7 cellular contexts compared by ENCODE assay signal in the genomic region with DNA sequence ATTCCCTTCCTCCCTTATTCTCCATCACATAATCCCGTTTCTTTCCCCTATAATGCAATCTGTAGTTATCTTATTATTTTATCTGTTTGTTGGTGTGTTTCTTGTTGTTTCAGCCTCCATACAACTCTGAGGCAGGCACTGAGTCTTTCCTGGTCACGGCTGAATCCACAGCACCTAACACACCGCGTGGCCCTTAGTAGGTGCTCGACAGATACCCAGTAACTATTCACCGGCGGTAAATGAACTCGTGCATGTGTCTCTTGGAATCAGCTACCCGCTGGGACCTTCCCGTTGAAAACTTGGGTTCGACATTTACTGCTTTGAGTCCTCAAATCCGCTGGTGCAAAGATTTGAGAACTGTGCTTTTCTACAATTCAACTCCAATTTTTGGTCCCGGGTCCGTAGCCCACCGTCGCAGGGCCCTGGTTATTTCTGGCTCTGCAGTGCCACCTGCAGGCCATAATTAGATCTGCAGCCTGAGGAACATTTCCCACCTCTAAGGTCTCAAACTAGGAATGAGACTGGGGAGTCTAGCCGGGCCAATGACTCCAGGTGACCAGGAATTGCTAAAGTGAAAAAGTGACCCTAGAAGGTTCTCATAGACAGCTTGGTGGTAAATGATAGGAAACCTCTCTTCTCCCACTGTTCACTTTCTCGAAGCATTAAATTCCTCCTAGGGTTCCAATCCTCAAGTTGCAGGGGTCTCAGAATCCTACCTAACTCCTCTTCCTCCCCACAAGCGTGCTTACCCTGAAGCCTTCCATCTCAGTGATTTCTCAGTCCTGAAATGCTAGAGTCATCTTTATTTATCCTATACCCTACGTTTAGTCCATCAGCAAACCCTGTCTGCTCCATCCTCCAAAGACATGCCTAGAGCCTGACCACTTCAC. TPM values are rescaled to one million over a fixed set of nuclear protein-coding genes. Genes with fewer than 3 reads are reported as not detected.
DNase-seq lines count a peak whose midpoint lies in the region; ATAC-seq and TF ChIP-seq lines count a peak whose summit lies in the region.

No MANE protein-coding gene starts in this region.

- ATAC-seq in IMR-90 (ENCODE audit: low read depth) (peak; percentile 89), T-cell (replicated peaks in 1 of 4) (peak; percentile 32 to 54 (median 45)), HG03469 (IDR thresholded peaks at IDR 0.05; ENCODE audit: unreplicated experiment) (no peak)

- H3K36me3 ChIP-seq in IMR-90 (ENCODE audit: control insufficient read depth, insufficient read depth, low read length) = no peaks in the 10 kb centered on the region
- H3K36me3 ChIP-seq in duodenal mucosa (ENCODE audit: control insufficient read depth in 1 of 2, insufficient read depth in 2 of 2, low read length in 2 of 2) = no peaks in the 10 kb centered on the region

- H3K36me3 Mint-ChIP-seq in T-cell (no peaks in the 10 kb centered on the region), type B pancreatic cell (peaks cover 3% of the 10 kb centered on the region)

- H3K4me3 Mint-ChIP-seq in T-cell = no peak overlapping the region
- peak overlapping the region; percentile 58 for H3K4me3 Mint-ChIP-seq in type B pancreatic cell

- intact Hi-C loops in IMR-90 (cut with micrococcal nuclease) = loop anchor here (1.0 to 2.0 kb wide), 5 partner anchors 105 to 552 kb away; no protein-coding TSS in a partner anchor

- no peak overlapping the region for H3K4ac ChIP-seq in IMR-90 (ENCODE audit: low read depth, low read length)

- CTCF ChIA-PET in IMR-90 (lab: Yijun Ruan, JAX) = interaction anchor here (0.6 to 1.0 kb wide), 3 partner anchors 11 to 165 kb away, joined by 3 to 4 read pairs (median 4); no protein-coding TSS in a partner anchor
- CTCF ChIA-PET in T-cell (lab: Charles Lee) = interaction anchor here (0.5 to 1.4 kb wide), 6 partner anchors 64 to 627 kb away, joined by 3 to 4 read pairs (median 4); no protein-coding TSS in a partner anchor

- H3K18ac ChIP-seq in IMR-90 (ENCODE audit: low read depth, low read length) = no peak overlapping the region

- H3K27me3 Mint-ChIP-seq in T-cell (peaks cover 0 to 4% of the 10 kb centered on the region in 2 donors), type B pancreatic cell (no peaks in the 10 kb centered on the region)

- H4K20me1 ChIP-seq in IMR-90 (ENCODE audit: insufficient read depth, low read length) = no peaks in the 10 kb centered on the region

- H3K27ac ChIP-seq in IMR-90 (ENCODE audit: insufficient read depth, low read length) (no peak overlapping the region), duodenal mucosa (ENCODE audit: low read depth, low read length) (no peak overlapping the region)

- H3K4me1 ChIP-seq in IMR-90 (ENCODE audit: control insufficient read depth, insufficient read depth, low read length) (0 out of 2 replicates have a peak, but pooled peaks cover 2% of the 10 kb centered on the region), duodenal mucosa (ENCODE audit: control insufficient read depth in 1 of 2, insufficient read depth in 2 of 2, low read length in 2 of 2) (no peaks in the 10 kb centered on the region)

- H3K27me3 ChIP-seq in IMR-90 (ENCODE audit: control insufficient read depth, insufficient read depth, low read length) = peaks cover 21% of the 10 kb centered on the region
- no peaks in the 10 kb centered on the region for H3K27me3 ChIP-seq in duodenal mucosa (ENCODE audit: control insufficient read depth in 1 of 2, insufficient read depth in 2 of 2, low read length in 2 of 2)

- H3K23ac ChIP-seq in IMR-90 (ENCODE audit: low read depth, low read length) = 0 out of 2 replicates have a peak overlapping the region, but pooled peaks have one; percentile 29

- H2AK9ac ChIP-seq in IMR-90 (replicated peaks; ENCODE audit: low read depth, low read length, poor library complexity) = no peak overlapping the region

- no TSS peak for BruUV-seq in IMR-90 (replicated peaks; lab: Mats Ljungman, UMichigan)

- no peak overlapping the region for H2BK15ac ChIP-seq in IMR-90 (ENCODE audit: low read depth, low read length)

- H3K9me3 Mint-ChIP-seq in T-cell (peaks cover 4 to 10% (median 8%) of the 10 kb centered on the region in 3 donors), type B pancreatic cell (peaks cover 3% of the 10 kb centered on the region)

- H3K9ac ChIP-seq in IMR-90 (ENCODE audit: low read depth, low read length) (no peak overlapping the region), duodenal mucosa (ENCODE audit: low read depth in 1 of 2, low read length in 2 of 2) (no peak overlapping the region)

- H3K9me1 ChIP-seq in IMR-90 (ENCODE audit: insufficient read depth, low read length) = no peaks in the 10 kb centered on the region

- no peak overlapping the region for H3K27ac Mint-ChIP-seq in T-cell
- no peak overlapping the region for H3K27ac Mint-ChIP-seq in type B pancreatic cell

- dilution Hi-C loops in IMR-90 (cut with HindIII; ENCODE audit: low sequenced_read_pairs, unreplicated experiment) = no loop called here

- WGBS in IMR-90 (ENCODE audit: extremely low coverage in 2 of 2, insufficient read length in 1 of 2), 2 experiments = 29 to 100% methylated on average over 1 to 12 of the region's 20 CpGs

- no peak overlapping the region for H2BK120ac ChIP-seq in IMR-90 (ENCODE audit: low read depth, low read length)

- peaks cover 4 to 10% (median 6%) of the 10 kb centered on the region in 3 donors for H3K4me1 Mint-ChIP-seq in T-cell
- peaks cover 8% of the 10 kb centered on the region for H3K4me1 Mint-ChIP-seq in type B pancreatic cell (ENCODE audit: unreplicated experiment)

- DNase-seq in EL (peak; percentile 32), IMR-90 (peak; percentile 16), T-cell (peak in 23 of 34 experiments; percentile 2 to 42 (median 21)), midbrain (lab: John Stamatoyannopoulos, UW) (peak; percentile 18), type B pancreatic cell (ENCODE audit: extremely low spot score, unreplicated experiment) (no peak)

- peak; percentile 77 for TF ChIP-seq RAD21 in IMR-90 (IDR thresholded peaks at IDR 0.05; ENCODE audit: low read length)

- peaks cover 14% of the 10 kb centered on the region for H3K9me3 ChIP-seq in IMR-90 (ENCODE audit: control insufficient read depth, insufficient read depth, low read length)
- H3K9me3 ChIP-seq in duodenal mucosa (ENCODE audit: control insufficient read depth in 1 of 2, low read length in 2 of 2) = peaks cover 2 to 13% of the 10 kb centered on the region in 2 donors

- no peak overlapping the region for H2AK5ac ChIP-seq in IMR-90 (ENCODE audit: low read depth, low read length)

- TF ChIP-seq CTCF in IMR-90 (conservative IDR thresholded peaks at IDR 0.05; ENCODE audit: low read depth, low read length) = peak; percentile 83
- TF ChIP-seq CTCF in type B pancreatic cell (conservative IDR thresholded peaks at IDR 0.05) = peak; percentile 97

- no peak overlapping the region for H4K5ac ChIP-seq in IMR-90 (ENCODE audit: low read depth, low read length)

- peak overlapping the region; percentile 76 for H2AFZ ChIP-seq in IMR-90 (replicated peaks; ENCODE audit: low read length, poor library complexity)

- no peak overlapping the region; the same call in 1 of the 2 replicates for H2BK20ac ChIP-seq in IMR-90 (ENCODE audit: low read depth, low read length)

- H3K56ac ChIP-seq in IMR-90 (ENCODE audit: extremely low read depth, insufficient read depth, low read length) = no peak overlapping the region

- peak overlapping the region; percentile 85 for H3K4me2 ChIP-seq in IMR-90 (ENCODE audit: low read depth, low read length)

- H3K4me3 ChIP-seq in IMR-90 (ENCODE audit: insufficient read depth, low read depth, low read length) = no peak overlapping the region; the same call in 1 of the 2 replicates
- H3K4me3 ChIP-seq in duodenal mucosa (ENCODE audit: low read depth in 1 of 2, low read length in 2 of 2) = peak overlapping the region; percentile 47 to 53

- H3K79me1 ChIP-seq in IMR-90 (ENCODE audit: low read depth in 1 of 2, low read length in 2 of 2) = no peaks in the 10 kb centered on the region

- no peak for TF ChIP-seq POLR2A in IMR-90 (IDR thresholded peaks at IDR 0.05; ENCODE audit: low read depth, low read length)

- H3K14ac ChIP-seq in IMR-90 (replicated peaks; ENCODE audit: low read depth, low read length) = no peak overlapping the region

- no peak overlapping the region for H2BK5ac ChIP-seq in IMR-90 (ENCODE audit: low read depth, low read length, poor library complexity, severe bottlenecking)

- in situ Hi-C loops in IMR-90 (cut with MboI; ENCODE audit: low sequenced_read_pairs) = loop anchor here (5.0 to 10.0 kb wide), 2 partner anchors 102 to 280 kb away; no protein-coding TSS in a partner anchor

- H4K91ac ChIP-seq in IMR-90 (ENCODE audit: insufficient read depth, low read depth, low read length) = no peak overlapping the region

- no peak overlapping the region for H4K8ac ChIP-seq in IMR-90 (ENCODE audit: low read depth in 2 of 2, low read length in 2 of 2)

- POLR2A ChIA-PET in IMR-90 (lab: Charles Lee; ENCODE audit: unreplicated experiment) (no interaction called here), T-cell (lab: Charles Lee) (no interaction called here)

TF ChIP-seq in IMR-90, 13 proteins besides CTCF, POLR2A, EP300 and RAD21:
- TF ChIP-seq NFE2L2 (IDR thresholded peaks at IDR 0.05; ENCODE audit: low read depth, low read length) (no peak), RCOR1 (IDR thresholded peaks at IDR 0.05; ENCODE audit: insufficient replicate concordance, low read length) (no peak), MAFK (IDR thresholded peaks at IDR 0.05; ENCODE audit: low read depth, low read length) (no peak), SMC3 (IDR thresholded peaks at IDR 0.05; ENCODE audit: low read depth, low read length) (peak; percentile 87)
- TF ChIP-seq, protein P1, sequence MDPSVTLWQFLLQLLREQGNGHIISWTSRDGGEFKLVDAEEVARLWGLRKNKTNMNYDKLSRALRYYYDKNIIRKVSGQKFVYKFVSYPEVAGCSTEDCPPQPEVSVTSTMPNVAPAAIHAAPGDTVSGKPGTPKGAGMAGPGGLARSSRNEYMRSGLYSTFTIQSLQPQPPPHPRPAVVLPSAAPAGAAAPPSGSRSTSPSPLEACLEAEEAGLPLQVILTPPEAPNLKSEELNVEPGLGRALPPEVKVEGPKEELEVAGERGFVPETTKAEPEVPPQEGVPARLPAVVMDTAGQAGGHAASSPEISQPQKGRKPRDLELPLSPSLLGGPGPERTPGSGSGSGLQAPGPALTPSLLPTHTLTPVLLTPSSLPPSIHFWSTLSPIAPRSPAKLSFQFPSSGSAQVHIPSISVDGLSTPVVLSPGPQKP (IDR thresholded peaks at IDR 0.05; ENCODE audit: borderline replicate concordance, low read depth, low read length) = no peak

RNA-seq across cellular contexts. Expression of a gene that starts 40.0 kb away (rescaled TPM):
- total RNA-seq in IMR-90 (2012; rRNA removed) (not detected in 2 replicates), T-cell (not detected), type B pancreatic cell (ENCODE audit: low replicate concordance) (0.74 and 5.3 TPM in 2 replicates)
- polyA plus RNA-seq in IMR-90 (2012; rRNA removed) = not detected in 2 replicates
- 0.02 and 0.03 TPM in 2 replicates for polyA plus RNA-seq in IMR-90 (2012; cell fraction: cytosol; rRNA removed)
- polyA plus RNA-seq in IMR-90 (2012; cell fraction: nucleus; rRNA removed; ENCODE audit: low replicate concordance) = not detected in 2 replicates

RNA-seq across cellular contexts. Expression of a gene that starts 41.0 kb away (rescaled TPM):
- total RNA-seq in IMR-90 (2012; rRNA removed) = 7.2 and 7.3 TPM in 2 replicates
- 4.8 and 5.0 TPM in 2 replicates for polyA plus RNA-seq in IMR-90 (2012; rRNA removed)
- 2.0 and 2.5 TPM in 2 replicates for polyA plus RNA-seq in IMR-90 (2012; cell fraction: cytosol; rRNA removed)
- 1.6 and 6.5 TPM in 2 replicates for polyA plus RNA-seq in IMR-90 (2012; cell fraction: nucleus; rRNA removed; ENCODE audit: low replicate concordance)
- 10 to 100 TPM; 31.8 to 37.1 (median 32.2) TPM for total RNA-seq in T-cell
- total RNA-seq in type B pancreatic cell (ENCODE audit: low replicate concordance) = 46.9 and 50.8 TPM in 2 replicates
